In genomic region chr6:32177788-32178546, GRCh38 we compare ENCODE assay signal across 8 cellular contexts. TPM values are rescaled to one million over a fixed set of nuclear protein-coding genes. Genes with fewer than 3 reads are reported as not detected.
DNase-seq lines count a peak whose midpoint lies in the region; ATAC-seq and TF ChIP-seq lines count a peak whose summit lies in the region.

Gene RNF5 (plus strand): TSS chr6:32178405. CDS start chr6:32178512, 107 bp downstream.

- H3K27me3 Mint-ChIP-seq in activated naive CD8-positive, alpha-beta T cell = no peaks in the 10 kb centered on the region

- H3K27ac Mint-ChIP-seq in activated naive CD8-positive, alpha-beta T cell = peak within 1 kb of the TSS; percentile 90

- no peaks in the 10 kb centered on the region for H3K9me3 ChIP-seq in thoracic aorta

- H3K4me3 Mint-ChIP-seq in activated naive CD8-positive, alpha-beta T cell = peak within 1 kb of the TSS; percentile 91

- H3K9me3 Mint-ChIP-seq in activated naive CD8-positive, alpha-beta T cell (ENCODE audit: low read depth) = no peaks in the 10 kb centered on the region

- peaks cover 22 to 40% of the 10 kb centered on the region in 2 donors for H3K4me1 ChIP-seq in thoracic aorta (ENCODE audit: control insufficient read depth in 1 of 2, low read depth in 2 of 2)

- DNase-seq in GM06990 (ENCODE audit: extremely low read depth, insufficient read length) (peak; percentile 99), NCI-H1092 treated with DMSO at 0.1 percent for 48 hours (lab: John Stamatoyannopoulos, UW) (peak; percentile 98), SKM-1 treated with dmso at 0.1 percent for 144 hours (lab: John Stamatoyannopoulos, UW; ENCODE audit: unreplicated experiment) (peak; percentile 99), glomerular visceral epithelial cell (ENCODE audit: extremely low spot score) (peak; percentile 100), omental fat pad (ENCODE audit: low spot score) (peak; percentile 86), thoracic aorta (ENCODE audit: low spot score) (peak; percentile 100)

- peak within 1 kb of the TSS; percentile 92 for H3K4me3 ChIP-seq in GM06990 (replicated peaks; ENCODE audit: low read depth, low read length)
- peak within 1 kb of the TSS; percentile 98 for H3K4me3 ChIP-seq in thoracic aorta

- no peaks in the 10 kb centered on the region for H3K27me3 ChIP-seq in GM06990 (replicated peaks; ENCODE audit: control insufficient read depth, insufficient read depth, low read length)
- H3K27me3 ChIP-seq in thoracic aorta (replicated peaks; ENCODE audit: insufficient read depth) = no peaks in the 10 kb centered on the region

- no peak for TF ChIP-seq CTCF in GM06990 (IDR thresholded peaks at IDR 0.05; ENCODE audit: insufficient read depth, low read length, poor library complexity, severe bottlenecking)
- TF ChIP-seq CTCF in omental fat pad (IDR thresholded peaks at IDR 0.05) = no peak
- TF ChIP-seq CTCF in thoracic aorta (IDR thresholded peaks at IDR 0.05) = no peak

- H3K4me1 Mint-ChIP-seq in activated naive CD8-positive, alpha-beta T cell (ENCODE audit: low read depth) = peaks cover 71% of the 10 kb centered on the region

- ATAC-seq in HG02610 (IDR thresholded peaks at IDR 0.05; ENCODE audit: unreplicated experiment) (peak; percentile 82), omental fat pad (ENCODE audit: low FRiP score) (peak; percentile 88), thoracic aorta (ENCODE audit: insufficient number of reproducible peaks, low FRiP score, low read depth) (peak; percentile 84)

- H3K36me3 Mint-ChIP-seq in activated naive CD8-positive, alpha-beta T cell = peaks cover 4% of the 10 kb centered on the region

- H3K36me3 ChIP-seq in GM06990 (ENCODE audit: control insufficient read depth, insufficient read depth, low read length) = peaks cover 14% of the 10 kb centered on the region
- H3K36me3 ChIP-seq in thoracic aorta = peaks cover 5% of the 10 kb centered on the region

- H3K27ac ChIP-seq in thoracic aorta = peak within 1 kb of the TSS; percentile 94 to 96

RNA-seq across cellular contexts. Expression of gene RNF5, which starts in this region (rescaled TPM):
- total RNA-seq in omental fat pad (10 to 100 TPM; 35.1 to 59.1 (median 50.6) TPM), thoracic aorta (10 to 100 TPM; 63.5 to 68.4 TPM)

Comparison
In these comparisons a context has a peak if more than half of its experiments do, and no peak if none do; other contexts are left out.
1. Peak in every context shown above with its lines: DNase-seq, ATAC-seq, H3K4me3 ChIP-seq and H3K27ac ChIP-seq.